ENCODE assay signal across 8 cellular contexts in the genomic region with DNA sequence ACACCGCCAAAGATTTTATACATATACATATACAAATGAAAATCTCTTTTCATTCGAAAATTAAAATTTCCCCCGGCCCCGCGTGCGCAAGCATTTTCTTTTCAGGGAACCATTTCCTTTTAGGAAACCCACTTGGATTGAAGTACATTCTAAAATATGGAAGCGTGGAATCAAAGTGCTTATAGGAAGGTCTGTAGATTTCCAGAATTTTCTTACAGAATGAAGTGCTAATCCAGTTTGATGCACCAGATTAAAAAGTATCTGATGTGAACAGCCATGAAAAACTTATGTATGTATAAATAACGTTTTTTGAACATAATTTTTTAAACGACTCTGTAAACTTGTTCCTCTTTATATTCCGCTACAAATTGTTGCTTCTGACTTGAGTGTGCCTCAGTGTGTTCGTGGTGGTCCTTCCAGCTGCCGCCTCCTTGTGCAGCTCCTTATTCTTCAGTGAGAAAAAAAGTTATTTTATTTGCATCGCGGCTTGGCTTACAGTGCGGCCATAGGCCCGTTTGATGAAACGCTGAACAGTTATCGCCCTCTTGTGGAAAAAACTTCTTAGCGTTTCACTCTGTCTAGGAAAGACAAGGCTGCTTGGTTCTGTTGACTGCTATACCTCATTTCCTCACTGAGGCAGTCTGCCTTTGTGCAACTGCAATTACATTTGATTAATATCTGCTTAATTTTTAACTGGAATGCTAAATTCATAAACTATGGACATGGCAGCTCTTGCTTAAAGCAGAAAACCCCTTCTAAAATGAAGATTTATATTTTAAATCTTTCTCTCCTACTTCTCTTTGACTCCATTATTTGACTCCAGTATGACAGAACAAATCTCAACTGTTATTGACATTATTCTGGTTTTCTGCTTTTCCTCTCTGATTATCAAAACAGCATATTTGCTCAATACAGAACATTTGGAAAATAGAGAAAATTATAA. TPM values are rescaled to one million over a fixed set of nuclear protein-coding genes. Genes with fewer than 3 reads are reported as not detected.
A peak's percentile ranks its signal among the peaks of the same experiment; 100 is the strongest.
DNase-seq lines count a peak whose midpoint lies in the region; ATAC-seq and TF ChIP-seq lines count a peak whose summit lies in the region.

No MANE protein-coding gene starts in this region.

- intact Hi-C loops in activated naive CD4-positive, alpha-beta T cell treated with anti-CD3 and anti-CD28 coated beads for 36 hours (cut with micrococcal nuclease): loop anchor here (1.0 to 5.0 kb wide), 6 partner anchors 10 to 996 kb away; no protein-coding TSS in a partner anchor

- H3K27me3 ChIP-seq in GM23338 (ENCODE audit: insufficient read depth) (peaks cover 61% of the 10 kb centered on the region), Karpas-422 (ENCODE audit: low read length) (no peaks in the 10 kb centered on the region), Peyer's patch (peaks cover 0 to 46% of the 10 kb centered on the region in 2 donors)

- H4K20me1 ChIP-seq in GM23338 (replicated peaks; ENCODE audit: insufficient read depth) (peaks cover 10% of the 10 kb centered on the region; the same call in 1 of the 2 replicates), Karpas-422 (ENCODE audit: insufficient read depth, low read depth, low read length) (no peaks in the 10 kb centered on the region)

- TF ChIP-seq CTCF in GM23338 (conservative IDR thresholded peaks at IDR 0.05; ENCODE audit: low read depth in 2 of 2): peak; percentile 82 to 90
- peak in 4 of 6 experiments; percentile 37 to 71 (median 62) for TF ChIP-seq CTCF in Peyer's patch (IDR thresholded peaks at IDR 0.05)

- H3K4me2 ChIP-seq in GM23338 (peak overlapping the region; percentile 96; the same call in 1 of the 2 replicates), Karpas-422 (ENCODE audit: low read depth, low read length, poor library complexity, severe bottlenecking) (no peak overlapping the region)

- H3K79me2 ChIP-seq in GM23338 (replicated peaks; ENCODE audit: insufficient read depth) (no peaks in the 10 kb centered on the region), Karpas-422 (ENCODE audit: low read length) (no peaks in the 10 kb centered on the region)

- DNase-seq in activated naive CD4-positive, alpha-beta T cell treated with anti-CD3 and anti-CD28 coated beads for 36 hours: peak; percentile 43
- no peak for DNase-seq in activated naive CD4-positive, alpha-beta T cell treated with anti-CD3 and anti-CD28 coated beads, Interleukin-2, amount 50 U/mL, for 16 hours
- peak; percentile 91 for DNase-seq in GM23338 (ENCODE audit: low spot score)
- peak; percentile 78 for DNase-seq in Karpas-422
- DNase-seq in Peyer's patch: no peak
- DNase-seq in dedifferentiated amniotic fluid mesenchymal stem cell (ENCODE audit: extremely low spot score): peak; percentile 80
- DNase-seq in medulla oblongata (ENCODE audit: extremely low spot score): peak; percentile 85
- no peak for DNase-seq in OCI-M2 (lab: John Stamatoyannopoulos, UW; ENCODE audit: unreplicated experiment)

- H3K4me3 Mint-ChIP-seq in activated naive CD4-positive, alpha-beta T cell treated with anti-CD3 and anti-CD28 coated beads for 36 hours: no peak overlapping the region
- peak overlapping the region; percentile 57 for H3K4me3 Mint-ChIP-seq in GM23338

- no peaks in the 10 kb centered on the region for H3K9me3 ChIP-seq in Karpas-422 (ENCODE audit: low read length)
- no peaks in the 10 kb centered on the region for H3K9me3 ChIP-seq in Peyer's patch

- H3K4me3 ChIP-seq in GM23338: peak overlapping the region; percentile 52
- H3K4me3 ChIP-seq in Karpas-422 (ENCODE audit: low read length): no peak overlapping the region
- H3K4me3 ChIP-seq in Peyer's patch: no peak overlapping the region

- peaks cover 14% of the 10 kb centered on the region for H3K4me1 Mint-ChIP-seq in activated naive CD4-positive, alpha-beta T cell treated with anti-CD3 and anti-CD28 coated beads for 36 hours (ENCODE audit: low read depth)
- peaks cover 46% of the 10 kb centered on the region for H3K4me1 Mint-ChIP-seq in GM23338

- no peaks in the 10 kb centered on the region for H3K9me2 ChIP-seq in GM23338 (ENCODE audit: insufficient read depth)
- no peaks in the 10 kb centered on the region for H3K9me2 ChIP-seq in Karpas-422 (replicated peaks; ENCODE audit: insufficient read depth, low read length)

- peaks cover 1% of the 10 kb centered on the region for H3K36me3 Mint-ChIP-seq in activated naive CD4-positive, alpha-beta T cell treated with anti-CD3 and anti-CD28 coated beads for 36 hours (ENCODE audit: low read depth)
- no peaks in the 10 kb centered on the region; the same call in 2 of the 3 replicates for H3K36me3 Mint-ChIP-seq in GM23338 (ENCODE audit: low read depth)

- peak; percentile 36 for ATAC-seq in GM23338

- no peaks in the 10 kb centered on the region for H3K9me3 Mint-ChIP-seq in activated naive CD4-positive, alpha-beta T cell treated with anti-CD3 and anti-CD28 coated beads for 36 hours
- H3K9me3 Mint-ChIP-seq in GM23338: no peaks in the 10 kb centered on the region

- H3K36me3 ChIP-seq in GM23338 (ENCODE audit: insufficient read depth) (no peaks in the 10 kb centered on the region), Karpas-422 (ENCODE audit: insufficient read depth, low read length) (no peaks in the 10 kb centered on the region), Peyer's patch (no peaks in the 10 kb centered on the region)

- CTCF ChIA-PET in activated naive CD4-positive, alpha-beta T cell treated with anti-CD3 and anti-CD28 coated beads for 36 hours (lab: Charles Lee): interaction anchor here (0.6 to 1.3 kb wide), 3 partner anchors 10 to 833 kb away, joined by 3 to 7 read pairs (median 7); no protein-coding TSS in a partner anchor

- no peak for TF ChIP-seq POLR2A in Peyer's patch (IDR thresholded peaks at IDR 0.05)

- H3K4me1 ChIP-seq in GM23338 (ENCODE audit: insufficient read depth): peaks cover 42% of the 10 kb centered on the region
- no peaks in the 10 kb centered on the region for H3K4me1 ChIP-seq in Karpas-422 (ENCODE audit: low read length)
- peaks cover 0 to 10% (median 0%) of the 10 kb centered on the region in 4 donors for H3K4me1 ChIP-seq in Peyer's patch

- H3K27ac Mint-ChIP-seq in activated naive CD4-positive, alpha-beta T cell treated with anti-CD3 and anti-CD28 coated beads for 36 hours: peak overlapping the region; percentile 63
- no peak overlapping the region for H3K27ac Mint-ChIP-seq in GM23338

- H3K9ac ChIP-seq in Karpas-422 (ENCODE audit: low read length): no peak overlapping the region

- H3K27ac ChIP-seq in GM23338 (ENCODE audit: low read depth) (no peak overlapping the region), Karpas-422 (ENCODE audit: low read length) (no peak overlapping the region), Peyer's patch (no peak overlapping the region)

- H3F3A ChIP-seq in GM23338 (replicated peaks; ENCODE audit: low read depth): peaks cover 35% of the 10 kb centered on the region

- no peak overlapping the region for H2AFZ ChIP-seq in GM23338
- H2AFZ ChIP-seq in Karpas-422 (ENCODE audit: low read length): no peak overlapping the region

- peaks cover 76% of the 10 kb centered on the region for H3K27me3 Mint-ChIP-seq in activated naive CD4-positive, alpha-beta T cell treated with anti-CD3 and anti-CD28 coated beads for 36 hours (ENCODE audit: low read depth)
- peaks cover 59% of the 10 kb centered on the region for H3K27me3 Mint-ChIP-seq in GM23338 (ENCODE audit: insufficient read depth, low read depth, poor library complexity)

TF ChIP-seq in GM23338, 12 proteins besides CTCF, POLR2A, EP300 and RAD21 (continues in another document):
- TF ChIP-seq NANOG (IDR thresholded peaks at IDR 0.05; ENCODE audit: borderline replicate concordance): no peak
- TF ChIP-seq STAT1 (IDR thresholded peaks at IDR 0.05; ENCODE audit: unreplicated experiment): no peak
- TF ChIP-seq EZH2 (IDR thresholded peaks at IDR 0.05; ENCODE audit: low read depth, unreplicated experiment): peak; percentile 84
- TF ChIP-seq, protein P1, sequence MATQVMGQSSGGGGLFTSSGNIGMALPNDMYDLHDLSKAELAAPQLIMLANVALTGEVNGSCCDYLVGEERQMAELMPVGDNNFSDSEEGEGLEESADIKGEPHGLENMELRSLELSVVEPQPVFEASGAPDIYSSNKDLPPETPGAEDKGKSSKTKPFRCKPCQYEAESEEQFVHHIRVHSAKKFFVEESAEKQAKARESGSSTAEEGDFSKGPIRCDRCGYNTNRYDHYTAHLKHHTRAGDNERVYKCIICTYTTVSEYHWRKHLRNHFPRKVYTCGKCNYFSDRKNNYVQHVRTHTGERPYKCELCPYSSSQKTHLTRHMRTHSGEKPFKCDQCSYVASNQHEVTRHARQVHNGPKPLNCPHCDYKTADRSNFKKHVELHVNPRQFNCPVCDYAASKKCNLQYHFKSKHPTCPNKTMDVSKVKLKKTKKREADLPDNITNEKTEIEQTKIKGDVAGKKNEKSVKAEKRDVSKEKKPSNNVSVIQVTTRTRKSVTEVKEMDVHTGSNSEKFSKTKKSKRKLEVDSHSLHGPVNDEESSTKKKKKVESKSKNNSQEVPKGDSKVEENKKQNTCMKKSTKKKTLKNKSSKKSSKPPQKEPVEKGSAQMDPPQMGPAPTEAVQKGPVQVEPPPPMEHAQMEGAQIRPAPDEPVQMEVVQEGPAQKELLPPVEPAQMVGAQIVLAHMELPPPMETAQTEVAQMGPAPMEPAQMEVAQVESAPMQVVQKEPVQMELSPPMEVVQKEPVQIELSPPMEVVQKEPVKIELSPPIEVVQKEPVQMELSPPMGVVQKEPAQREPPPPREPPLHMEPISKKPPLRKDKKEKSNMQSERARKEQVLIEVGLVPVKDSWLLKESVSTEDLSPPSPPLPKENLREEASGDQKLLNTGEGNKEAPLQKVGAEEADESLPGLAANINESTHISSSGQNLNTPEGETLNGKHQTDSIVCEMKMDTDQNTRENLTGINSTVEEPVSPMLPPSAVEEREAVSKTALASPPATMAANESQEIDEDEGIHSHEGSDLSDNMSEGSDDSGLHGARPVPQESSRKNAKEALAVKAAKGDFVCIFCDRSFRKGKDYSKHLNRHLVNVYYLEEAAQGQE (IDR thresholded peaks at IDR 0.05; ENCODE audit: unreplicated experiment): no peak
- TF ChIP-seq ETS1 (IDR thresholded peaks at IDR 0.05): no peak
- no peak for TF ChIP-seq ZNF331 (CRISPR knock-in tag; IDR thresholded peaks at IDR 0.05; ENCODE audit: low read depth)

RNA-seq across cellular contexts. Expression of gene NKX6-1, which starts 4.7 kb away (rescaled TPM):
- not detected for total RNA-seq in activated naive CD4-positive, alpha-beta T cell treated with anti-CD3 and anti-CD28 coated beads for 36 hours
- total RNA-seq in GM23338 (2014; rRNA removed; shearing (Covaris generic)): 0.07 TPM in 1 of 2 replicates, not detected in the other
- polyA plus RNA-seq in GM23338 (2016; fragmentation: Nextera tagmentation; extraction: Ambion mirVana): not detected in 2 replicates
- not detected in 2 replicates for total RNA-seq in Karpas-422 (2014; rRNA removed; shearing (Covaris generic); ENCODE audit: low replicate concordance)
- total RNA-seq in Peyer's patch: not detected

Comparison
In these comparisons a context has a peak if more than half of its experiments do, and no peak if none do; other contexts are left out.
1. DNase-seq: peak in activated naive CD4-positive, alpha-beta T cell treated with anti-CD3 and anti-CD28 coated beads for 36 hours (single experiment), GM23338 (single experiment), Karpas-422 (single experiment), dedifferentiated amniotic fluid mesenchymal stem cell (single experiment) and medulla oblongata (single experiment); none in activated naive CD4-positive, alpha-beta T cell treated with anti-CD3 and anti-CD28 coated beads, Interleukin-2, amount 50 U/mL, for 16 hours (single experiment), Peyer's patch (0 of 3) and OCI-M2 (single experiment).